Comparison of ENCODE assay signal across 24 cellular contexts in genomic region chr21:32477424-32477745, GRCh38.
A peak's percentile ranks its signal among the peaks of the same experiment; 100 is the strongest.
DNase-seq lines count a peak whose midpoint lies in the region; ATAC-seq, FAIRE-seq and TF ChIP-seq lines count a peak whose summit lies in the region.
"Had no signal": no experiment of that assay in that cellular context is flagged by ENCODE, and none has a peak within 500 bp of the region (broad histone marks: within the 10 kb centered on the region; RNA-seq: fewer than 3 reads in every experiment).

No MANE protein-coding gene starts in this region.

- intact Hi-C loops in A673 (cut with micrococcal nuclease; ENCODE audit: unreplicated experiment) (no loop called here), K562 (cut with micrococcal nuclease) (no loop called here)

- H3K27ac ChIP-seq in A673 (ENCODE audit: low read depth, low read length, poor library complexity, severe bottlenecking) (no peak overlapping the region), K562 (ENCODE audit: extremely low read depth, low read depth, low read length) (no peak overlapping the region)

- CTCF ChIA-PET in A673 (lab: Charles Lee): no interaction called here
- CTCF ChIA-PET in K562 (lab: Yijun Ruan, JAX; ENCODE audit: low intra/inter-chr PET ratio): no interaction called here

- H3K27me3 ChIP-seq in A673 (replicated peaks; ENCODE audit: insufficient read depth, low read depth, low read length, poor library complexity) (no peaks in the 10 kb centered on the region), K562 (ENCODE audit: control insufficient read depth in 2 of 2, insufficient read depth in 2 of 2, low read length in 2 of 2) (peaks cover 26 to 37% of the 10 kb centered on the region in 2 experiments)
- H3K27me3 ChIP-seq: BE2C, SJSA1 had no signal

- WGBS in K562 (ENCODE audit: insufficient coverage, low coverage, missing lambda C conversion rate): 11% methylated on average over 4 of the region's 9 CpGs

- H3K9me3 ChIP-seq in A673 (ENCODE audit: low read depth, low read length, poor library complexity, severe bottlenecking) (no peaks in the 10 kb centered on the region), K562 (replicated peaks; ENCODE audit: control insufficient read depth, insufficient read depth, low read depth, low read length) (no peaks in the 10 kb centered on the region)
- H3K9me3 ChIP-seq: BE2C, SJSA1 had no signal

- no peak for TF ChIP-seq CTCF in A673 (conservative IDR thresholded peaks at IDR 0.05; ENCODE audit: low read depth, low read length)
- TF ChIP-seq CTCF in K562 (IDR thresholded peaks at IDR 0.05 in 2 of 3, conservative IDR thresholded peaks at IDR 0.05 in 1 of 3; ENCODE audit: insufficient read depth in 2 of 3, low read depth in 1 of 3, low read length in 3 of 3): no peak

- peak; percentile 22 for DNase-seq in A673 (ENCODE audit: low spot score)
- DNase-seq in EH (ENCODE audit: low read depth): peak; percentile 11
- no peak for DNase-seq in K562 (ENCODE audit: extremely low read depth in 1 of 4, low spot score in 3 of 4)
- DNase-seq in mesenteric fat pad (ENCODE audit: low spot score): peak; percentile 12
- DNase-seq in hepatic stellate cell (ENCODE audit: low spot score): no peak
- DNase-seq in MV-4-11 (lab: John Stamatoyannopoulos, UW): no peak
- DNase-seq in COR-L47 (lab: John Stamatoyannopoulos, UW): no peak
- DNase-seq in NCI-H510A (lab: John Stamatoyannopoulos, UW): no peak
- DNase-seq: BE2C; CD4-positive, alpha-beta memory T cell; DND-41; KG1; NCI-H1105 treated with DMSO at 0.1 percent for 48 hours; NCI-H2029 treated with DMSO at 0.1 percent for 48 hours; NCI-H226; NCI-H524; NCI-H774; OCI-M1 had no signal

- H3K4me1 ChIP-seq in A673 (ENCODE audit: insufficient read depth, low read length, poor library complexity, severe bottlenecking): peaks cover 5% of the 10 kb centered on the region
- H3K4me1 ChIP-seq in K562 (replicated peaks in 1 of 2; ENCODE audit: control insufficient read depth in 2 of 2, insufficient read depth in 2 of 2, low read length in 2 of 2): no peaks in the 10 kb centered on the region; a peak in 2 of 5 replicates
- H3K4me1 ChIP-seq: BE2C had no signal

- no peak for TF ChIP-seq POLR2A in K562 (conservative IDR thresholded peaks at IDR 0.05)

- no peak for FAIRE-seq in K562 (lab: Jason Lieb, UNC)
- FAIRE-seq: A204.1, GM12891, HepG2, RCC 7860 had no signal

- POLR2A ChIA-PET in A673 (lab: Charles Lee; ENCODE audit: low non-redundant PET) (interaction anchor here (0.6 kb wide), 1 partner anchor 61 kb away, joined by 4 read pairs; no protein-coding TSS in a partner anchor), K562 (lab: Yijun Ruan, JAX) (no interaction called here)

- TF ChIP-seq RAD21 in K562 (CRISPR knock-in tag; conservative IDR thresholded peaks at IDR 0.05 in 1 of 2, IDR thresholded peaks at IDR 0.05 in 1 of 2): no peak

- H3K79me2 ChIP-seq in K562 (ENCODE audit: control insufficient read depth, insufficient read depth, low read length): no peaks in the 10 kb centered on the region

- H2AFZ ChIP-seq in K562 (ENCODE audit: low read depth, low read length): peak overlapping the region; percentile 53

- no peaks in the 10 kb centered on the region for H3K9me1 ChIP-seq in K562 (ENCODE audit: control insufficient read depth, insufficient read depth, low read length)

- no peak overlapping the region for H3K9ac ChIP-seq in K562 (ENCODE audit: insufficient read depth in 1 of 2, low read depth in 2 of 2, low read length in 2 of 2)

- H4K20me1 ChIP-seq in K562 (replicated peaks; ENCODE audit: control insufficient read depth, insufficient read depth, low read length): no peaks in the 10 kb centered on the region

- H3K4me3 ChIP-seq in A673 (ENCODE audit: low read depth, low read length, poor library complexity, severe bottlenecking): no peak overlapping the region
- no peak overlapping the region for H3K4me3 ChIP-seq in K562
- H3K4me3 ChIP-seq: SJSA1 had no signal

- H3K36me3 ChIP-seq in A673 (ENCODE audit: insufficient read depth, low read length, poor library complexity, severe bottlenecking) (no peaks in the 10 kb centered on the region), K562 (ENCODE audit: control insufficient read depth, insufficient read depth, low read length) (no peaks in the 10 kb centered on the region)
- H3K36me3 ChIP-seq: BE2C had no signal

- ATAC-seq in K562: peak; percentile 38; the same call in 2 of the 3 replicates
- ATAC-seq: HepG2, Right ventricle myocardium inferior had no signal

- H3K4me2 ChIP-seq in K562 (ENCODE audit: insufficient read depth, low read length): peak overlapping the region; percentile 5; the same call in 1 of the 2 replicates

- BruUV-seq in A673 (replicated peaks; lab: Mats Ljungman, UMichigan) (no TSS peak), K562 (replicated peaks; lab: Mats Ljungman, UMichigan) (no TSS peak)

- in situ Hi-C loops in K562 (cut with MboI): no loop called here

- no peak for TF ChIP-seq EP300 in K562 (IDR thresholded peaks at IDR 0.05; ENCODE audit: low read length)

TF ChIP-seq in K562, 482 proteins besides CTCF, POLR2A, EP300 and RAD21 (continues in another document):
- TF ChIP-seq, protein P1, sequence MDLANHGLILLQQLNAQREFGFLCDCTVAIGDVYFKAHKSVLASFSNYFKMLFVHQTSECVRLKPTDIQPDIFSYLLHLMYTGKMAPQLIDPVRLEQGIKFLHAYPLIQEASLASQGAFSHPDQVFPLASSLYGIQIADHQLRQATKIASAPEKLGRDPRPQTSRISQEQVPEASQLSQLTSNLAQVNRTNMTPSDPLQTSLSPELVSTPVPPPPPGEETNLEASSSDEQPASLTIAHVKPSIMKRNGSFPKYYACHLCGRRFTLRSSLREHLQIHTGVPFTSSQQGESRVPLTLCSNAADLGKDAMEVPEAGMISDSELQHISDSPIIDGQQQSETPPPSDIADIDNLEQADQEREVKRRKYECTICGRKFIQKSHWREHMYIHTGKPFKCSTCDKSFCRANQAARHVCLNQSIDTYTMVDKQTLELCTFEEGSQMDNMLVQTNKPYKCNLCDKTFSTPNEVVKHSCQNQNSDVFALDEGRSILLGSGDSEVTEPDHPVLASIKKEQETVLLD (IDR thresholded peaks at IDR 0.05): no peak
- TF ChIP-seq ETS1 (conservative IDR thresholded peaks at IDR 0.05; ENCODE audit: control insufficient read depth, low read depth, low read length) (no peak), HNRNPL (IDR thresholded peaks at IDR 0.05; ENCODE audit: low read depth, low read length) (no peak), TSHZ1 (CRISPR knock-in tag; IDR thresholded peaks at IDR 0.05) (no peak), BRCA1 (IDR thresholded peaks at IDR 0.05) (no peak), BRCA1 (CRISPR knock-in tag; IDR thresholded peaks at IDR 0.05) (no peak), TEAD2 (tag; IDR thresholded peaks at IDR 0.05) (no peak), MCM3 (IDR thresholded peaks at IDR 0.05) (no peak), ASH1L (IDR thresholded peaks at IDR 0.05; ENCODE audit: borderline replicate concordance, low read depth, partially characterized antibody) (no peak), POLR2H (tag; IDR thresholded peaks at IDR 0.05; ENCODE audit: low read depth) (no peak)
- TF ChIP-seq, protein P2, sequence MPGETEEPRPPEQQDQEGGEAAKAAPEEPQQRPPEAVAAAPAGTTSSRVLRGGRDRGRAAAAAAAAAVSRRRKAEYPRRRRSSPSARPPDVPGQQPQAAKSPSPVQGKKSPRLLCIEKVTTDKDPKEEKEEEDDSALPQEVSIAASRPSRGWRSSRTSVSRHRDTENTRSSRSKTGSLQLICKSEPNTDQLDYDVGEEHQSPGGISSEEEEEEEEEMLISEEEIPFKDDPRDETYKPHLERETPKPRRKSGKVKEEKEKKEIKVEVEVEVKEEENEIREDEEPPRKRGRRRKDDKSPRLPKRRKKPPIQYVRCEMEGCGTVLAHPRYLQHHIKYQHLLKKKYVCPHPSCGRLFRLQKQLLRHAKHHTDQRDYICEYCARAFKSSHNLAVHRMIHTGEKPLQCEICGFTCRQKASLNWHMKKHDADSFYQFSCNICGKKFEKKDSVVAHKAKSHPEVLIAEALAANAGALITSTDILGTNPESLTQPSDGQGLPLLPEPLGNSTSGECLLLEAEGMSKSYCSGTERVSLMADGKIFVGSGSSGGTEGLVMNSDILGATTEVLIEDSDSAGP (CRISPR knock-in tag; IDR thresholded peaks at IDR 0.05): no peak

Comparison
In these comparisons a context has a peak if more than half of its experiments do, and no peak if none do; other contexts are left out.
1. DNase-seq: peak in A673 (single experiment), EH (single experiment) and mesenteric fat pad (single experiment); none in K562 (0 of 4), hepatic stellate cell (single experiment), MV-4-11 (single experiment), COR-L47 (single experiment) and NCI-H510A (single experiment).